Comparison of ENCODE assay signal across 14 cellular contexts in genomic region chr6:37177083-37177949, GRCh38. TPM values are rescaled to one million over a fixed set of nuclear protein-coding genes. Genes with fewer than 3 reads are reported as not detected.
DNase-seq lines count a peak whose midpoint lies in the region; ATAC-seq and TF ChIP-seq lines count a peak whose summit lies in the region.
"Had no signal": no experiment of that assay in that cellular context is flagged by ENCODE, and none has a peak within 500 bp of the region (broad histone marks: within the 10 kb centered on the region; RNA-seq: fewer than 3 reads in every experiment).

No MANE protein-coding gene starts in this region.

- H3K4me2 ChIP-seq in OCI-LY3 (ENCODE audit: low read length) = peak overlapping the region; percentile 95

- DNase-seq in activated CD8-positive, alpha-beta memory T cell treated with anti-CD3 and anti-CD28 coated beads, Interleukin-2, amount 50 U/mL, for 48 hours = peak; percentile 40
- DNase-seq in activated CD8-positive, alpha-beta memory T cell treated with anti-CD3 and anti-CD28 coated beads, Interleukin-2, amount 50 U/mL, for 4 hours = no peak
- DNase-seq in choroid plexus epithelial cell (ENCODE audit: low read depth) (no peak), COLO829 (ENCODE audit: low spot score) (no peak), dermis blood vessel endothelial cell (no peak)
- no peak for DNase-seq in stimulated activated effector memory CD8-positive, alpha-beta T cell treated with anti-CD3 and anti-CD28 coated beads, Interleukin-12 subunit alpha, Interleukin-12 subunit beta, amount 100 ng/mL, for 72 hours (ENCODE audit: low spot score in 2 of 2)
- DNase-seq: ACHN; left lung; NK-92 treated with Interleukin-12 subunit alpha and Interleukin-12 subunit beta, amount 100 ng/mL, for 24 hours; stimulated activated CD8-positive, alpha-beta memory T cell treated with anti-CD3 and anti-CD28 coated beads, Interleukin-4, amount 100 ng/mL, for 48 hours had no signal

- peaks cover 42% of the 10 kb centered on the region for H3K36me3 ChIP-seq in OCI-LY3 (replicated peaks; ENCODE audit: low read depth, low read length)

- ATAC-seq in stimulated activated effector memory CD8-positive, alpha-beta T cell treated with anti-CD3 and anti-CD28 coated beads, Interleukin-12 subunit alpha, Interleukin-12 subunit beta, amount 100 ng/mL, for 72 hours = no peak
- no peak for ATAC-seq in HG02678 (IDR thresholded peaks at IDR 0.05; ENCODE audit: unreplicated experiment)
- ATAC-seq: body of pancreas, left lung, sciatic nerve had no signal

- H3K9me3 Mint-ChIP-seq in stimulated activated effector memory CD8-positive, alpha-beta T cell treated with anti-CD3 and anti-CD28 coated beads, Interleukin-12 subunit alpha, Interleukin-12 subunit beta, amount 100 ng/mL, for 72 hours = no peaks in the 10 kb centered on the region

- H3K27ac ChIP-seq in OCI-LY3 (ENCODE audit: low read length) = peak overlapping the region; percentile 95
- H3K27ac ChIP-seq: body of pancreas had no signal

- peaks cover 50% of the 10 kb centered on the region for H3K4me1 ChIP-seq in OCI-LY3 (ENCODE audit: low read length)

- no peaks in the 10 kb centered on the region for H3K9me3 ChIP-seq in OCI-LY3 (ENCODE audit: insufficient read depth, low read length)
- H3K9me3 ChIP-seq: body of pancreas, left lung had no signal

- TF ChIP-seq CTCF in OCI-LY3 (IDR thresholded peaks at IDR 0.05; ENCODE audit: low read depth, low read length) = peak; percentile 53
- TF ChIP-seq CTCF in choroid plexus epithelial cell (conservative IDR thresholded peaks at IDR 0.05; ENCODE audit: low read depth, low read length) = peak; percentile 10

- peak overlapping the region; percentile 85 for H3K27ac Mint-ChIP-seq in stimulated activated effector memory CD8-positive, alpha-beta T cell treated with anti-CD3 and anti-CD28 coated beads, Interleukin-12 subunit alpha, Interleukin-12 subunit beta, amount 100 ng/mL, for 72 hours

- peaks cover 35% of the 10 kb centered on the region for H3K79me2 ChIP-seq in OCI-LY3 (ENCODE audit: low read length)

- peak overlapping the region; percentile 100 for H3K9ac ChIP-seq in OCI-LY3 (ENCODE audit: low read length)

- peaks cover 59% of the 10 kb centered on the region for H3K36me3 Mint-ChIP-seq in stimulated activated effector memory CD8-positive, alpha-beta T cell treated with anti-CD3 and anti-CD28 coated beads, Interleukin-12 subunit alpha, Interleukin-12 subunit beta, amount 100 ng/mL, for 72 hours

- H3K4me3 ChIP-seq in OCI-LY3 (ENCODE audit: low read length) (peak overlapping the region; percentile 89; the same call in 1 of the 2 replicates), choroid plexus epithelial cell (ENCODE audit: low read depth, low read length) (no peak overlapping the region)
- H3K4me3 ChIP-seq: body of pancreas, left lung had no signal

- H2AFZ ChIP-seq in OCI-LY3 (ENCODE audit: low read depth, low read length) = no peak overlapping the region

- H3K27me3 ChIP-seq in OCI-LY3 (ENCODE audit: low read depth, low read length) = no peaks in the 10 kb centered on the region
- H3K27me3 ChIP-seq: body of pancreas, left lung had no signal

- H3K4me3 Mint-ChIP-seq in stimulated activated effector memory CD8-positive, alpha-beta T cell treated with anti-CD3 and anti-CD28 coated beads, Interleukin-12 subunit alpha, Interleukin-12 subunit beta, amount 100 ng/mL, for 72 hours = no peak overlapping the region

- H4K20me1 ChIP-seq in OCI-LY3 (ENCODE audit: insufficient read depth, low read length) = peaks cover 33% of the 10 kb centered on the region

- H3K4me1 Mint-ChIP-seq in stimulated activated effector memory CD8-positive, alpha-beta T cell treated with anti-CD3 and anti-CD28 coated beads, Interleukin-12 subunit alpha, Interleukin-12 subunit beta, amount 100 ng/mL, for 72 hours = peaks cover 78% of the 10 kb centered on the region

RNA-seq across cellular contexts. Expression of gene PIM1, which starts 7.4 kb away (rescaled TPM):
- total RNA-seq in dermis blood vessel endothelial cell = 1.3 and 2.6 TPM in 2 replicates
